In genomic region chr12:75086086-75087038, GRCh38 we compare ENCODE assay signal across 18 cellular contexts.
DNase-seq lines count a peak whose midpoint lies in the region; TF ChIP-seq lines count a peak whose summit lies in the region.
"Had no signal": no experiment of that assay in that cellular context is flagged by ENCODE, and none has a peak within 500 bp of the region (broad histone marks: within the 10 kb centered on the region; RNA-seq: fewer than 3 reads in every experiment).

No MANE protein-coding gene starts in this region.

- no peak overlapping the region for H3K4me3 ChIP-seq in brain microvascular endothelial cell (ENCODE audit: low read depth, low read length)
- H3K4me3 ChIP-seq: upper lobe of left lung had no signal

- no peaks in the 10 kb centered on the region for H3K27me3 Mint-ChIP-seq in activated CD4-positive, alpha-beta memory T cell treated with anti-CD3 and anti-CD28 coated beads, Interleukin-2, amount 10 ng/mL, durations not matched to agents 7 days and 5 days
- H3K27me3 Mint-ChIP-seq: B cell had no signal

- no peak overlapping the region for H3K27ac ChIP-seq in brain microvascular endothelial cell
- H3K27ac ChIP-seq: upper lobe of left lung had no signal

- intact Hi-C loops in posterior cingulate gyrus (cut with DNase I), result no loop called here

- H3K9me3 Mint-ChIP-seq in activated CD4-positive, alpha-beta memory T cell treated with anti-CD3 and anti-CD28 coated beads, Interleukin-2, amount 10 ng/mL, durations not matched to agents 7 days and 5 days, result no peaks in the 10 kb centered on the region
- H3K9me3 Mint-ChIP-seq: T-helper 1 cell treated with Interleukin-12 subunit alpha and Interleukin-12 subunit beta and Interleukin-4 antibody, amounts not matched to agents 30 μg/mL and 1 μg/mL, for 36 hours had no signal

- in situ Hi-C loops in brain microvascular endothelial cell (cut with HindIII; ENCODE audit: low pct_ligation_motif_present, low sequenced_read_pairs), result no loop called here

- no peaks in the 10 kb centered on the region for H3K4me1 Mint-ChIP-seq in activated CD4-positive, alpha-beta memory T cell treated with anti-CD3 and anti-CD28 coated beads, Interleukin-2, amount 10 ng/mL, durations not matched to agents 7 days and 5 days
- H3K4me1 Mint-ChIP-seq: B cell had no signal

- TF ChIP-seq CTCF in brain microvascular endothelial cell (IDR thresholded peaks at IDR 0.05; ENCODE audit: low read depth, low read length, missing control alignments), result no peak

- CTCF ChIA-PET in activated CD4-positive, alpha-beta memory T cell treated with anti-CD3 and anti-CD28 coated beads, Interleukin-2, amount 10 ng/mL, durations not matched to agents 7 days and 5 days (lab: Charles Lee), result no interaction called here

- no peaks in the 10 kb centered on the region for H3K27me3 ChIP-seq in brain microvascular endothelial cell (replicated peaks)
- H3K27me3 ChIP-seq: upper lobe of left lung had no signal

- H3K4me3 Mint-ChIP-seq in activated CD4-positive, alpha-beta memory T cell treated with anti-CD3 and anti-CD28 coated beads, Interleukin-2, amount 10 ng/mL, durations not matched to agents 7 days and 5 days, result no peak overlapping the region
- H3K4me3 Mint-ChIP-seq: B cell; T-helper 1 cell treated with Interleukin-12 subunit alpha and Interleukin-12 subunit beta and Interleukin-4 antibody, amounts not matched to agents 30 μg/mL and 1 μg/mL, for 36 hours had no signal

- peak; percentile 46 for DNase-seq in DMS 273 (lab: John Stamatoyannopoulos, UW; ENCODE audit: unreplicated experiment)
- peak; percentile 13 for DNase-seq in HT1080 (ENCODE audit: low read depth)
- DNase-seq in brain microvascular endothelial cell, result peak; percentile 3
- DNase-seq in non-pigmented ciliary epithelial cell (ENCODE audit: low read depth), result peak; percentile 19
- DNase-seq in NCI-H2081 (lab: John Stamatoyannopoulos, UW), result no peak
- no peak for DNase-seq in NK-92 (lab: John Stamatoyannopoulos, UW; ENCODE audit: unreplicated experiment)
- no peak for DNase-seq in posterior cingulate gyrus
- DNase-seq in activated CD4-positive, alpha-beta memory T cell treated with anti-CD3 and anti-CD28 coated beads, Interleukin-2, amount 10 ng/mL, durations not matched to agents 7 days and 5 days, result no peak
- DNase-seq: activated CD8-positive, alpha-beta memory T cell treated with anti-CD3 and anti-CD28 coated beads, Interleukin-2, amount 50 U/mL, for 48 hours; activated naive CD4-positive, alpha-beta T cell treated with anti-CD3 and anti-CD28 coated beads, Interleukin-2, amount 50 U/mL, for 16 hours; DMS153; NCI-H524; nucleus accumbens; small intestine; stimulated activated naive CD4-positive, alpha-beta T cell; upper lobe of left lung had no signal

- no peak overlapping the region for H3K27ac Mint-ChIP-seq in activated CD4-positive, alpha-beta memory T cell treated with anti-CD3 and anti-CD28 coated beads, Interleukin-2, amount 10 ng/mL, durations not matched to agents 7 days and 5 days
- H3K27ac Mint-ChIP-seq: B cell; T-helper 1 cell treated with Interleukin-12 subunit alpha and Interleukin-12 subunit beta and Interleukin-4 antibody, amounts not matched to agents 30 μg/mL and 1 μg/mL, for 36 hours had no signal

- POLR2A ChIA-PET in activated CD4-positive, alpha-beta memory T cell treated with anti-CD3 and anti-CD28 coated beads, Interleukin-2, amount 10 ng/mL, durations not matched to agents 7 days and 5 days (lab: Charles Lee), result no interaction called here

- H3K36me3 Mint-ChIP-seq in activated CD4-positive, alpha-beta memory T cell treated with anti-CD3 and anti-CD28 coated beads, Interleukin-2, amount 10 ng/mL, durations not matched to agents 7 days and 5 days (ENCODE audit: low read depth), result no peaks in the 10 kb centered on the region

- H3K36me3 ChIP-seq in brain microvascular endothelial cell (replicated peaks), result no peaks in the 10 kb centered on the region
- H3K36me3 ChIP-seq: upper lobe of left lung had no signal

Comparison
In these comparisons a context has a peak if more than half of its experiments do, and no peak if none do; other contexts are left out.
1. DNase-seq: peak in DMS 273 (single experiment), HT1080 (single experiment), brain microvascular endothelial cell (single experiment) and non-pigmented ciliary epithelial cell (single experiment); none in NCI-H2081 (0 of 2), NK-92 (single experiment), posterior cingulate gyrus (0 of 10) and activated CD4-positive, alpha-beta memory T cell treated with anti-CD3 and anti-CD28 coated beads, Interleukin-2, amount 10 ng/mL, durations not matched to agents 7 days and 5 days (single experiment).